ENCODE assay signal across 7 cellular contexts in the genomic region with DNA sequence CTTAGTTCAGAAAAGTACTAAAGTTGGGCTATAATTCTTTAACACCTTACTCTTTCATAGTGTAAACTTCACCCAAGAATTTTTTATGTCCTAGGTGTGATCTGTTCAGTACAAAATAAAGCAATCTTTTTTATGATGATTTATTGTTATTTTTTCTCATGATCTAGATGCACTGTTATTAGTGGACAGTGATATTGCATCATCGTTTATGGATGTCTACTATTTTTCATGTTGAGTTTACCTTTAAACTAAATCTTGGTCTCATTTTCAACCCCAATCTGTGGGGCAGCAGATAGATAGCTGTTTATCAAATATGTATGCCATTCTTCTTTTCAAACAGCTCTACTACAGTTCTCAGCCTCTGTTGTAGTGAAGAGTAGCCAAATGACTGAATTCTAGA.
"Had no signal": no experiment of that assay in that cellular context is flagged by ENCODE, and none has a peak within 500 bp of the region (broad histone marks: within the 10 kb centered on the region; RNA-seq: fewer than 3 reads in every experiment).

No MANE protein-coding gene starts in this region.

- DNase-seq: GDM1, GF-D8 had no signal

- FAIRE-seq: G401.6, GM12878, GM12891, GM18507, GM19239 had no signal

- H3K4me3 ChIP-seq: GM12878 had no signal

- ATAC-seq: GM12878 had no signal
